Comparison of ENCODE assay signal across 12 cellular contexts in the genomic region with DNA sequence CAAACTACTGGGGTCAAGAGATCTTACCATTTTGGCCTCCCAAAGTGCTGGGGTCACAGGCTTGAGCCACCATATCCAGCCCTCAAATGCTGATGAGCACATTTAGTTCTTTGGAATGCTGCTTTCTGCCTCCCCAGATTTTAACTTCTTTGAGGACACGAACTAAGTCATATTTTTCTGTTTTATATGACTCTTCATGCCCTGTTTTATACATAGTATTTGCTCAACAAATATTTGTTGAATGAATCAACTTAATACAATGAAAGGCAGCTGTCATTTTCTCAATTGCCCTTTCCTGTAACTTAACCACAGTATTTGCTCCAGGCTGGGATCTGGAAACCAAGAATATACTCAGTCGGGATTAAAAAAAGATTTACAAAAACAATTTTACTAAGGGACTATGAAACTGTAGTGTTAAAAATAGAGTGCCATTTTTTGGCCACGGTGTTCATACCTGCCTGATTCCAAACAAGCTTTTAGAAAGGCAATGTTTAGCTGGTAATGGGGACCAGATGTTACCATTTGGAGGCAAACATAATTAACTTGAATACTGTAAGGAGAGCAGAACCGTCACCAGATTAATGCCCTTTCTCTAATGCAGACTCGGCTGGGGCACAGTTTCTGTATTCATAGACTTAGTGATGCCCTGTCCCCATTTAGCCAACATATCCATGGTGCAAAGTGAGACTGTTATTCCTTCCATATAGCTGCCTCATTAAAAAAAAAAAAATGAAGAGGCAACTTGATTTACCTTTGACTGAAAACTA.
DNase-seq lines count a peak whose midpoint lies in the region; ATAC-seq and TF ChIP-seq lines count a peak whose summit lies in the region.
"Had no signal": no experiment of that assay in that cellular context is flagged by ENCODE, and none has a peak within 500 bp of the region (broad histone marks: within the 10 kb centered on the region; RNA-seq: fewer than 3 reads in every experiment).

No MANE protein-coding gene starts in this region.

- TF ChIP-seq EP300 in suprapubic skin (IDR thresholded peaks at IDR 0.05): no peak

- DNase-seq in MCF 10A (ENCODE audit: unreplicated experiment) (peak; percentile 82), breast epithelium (ENCODE audit: low spot score in 2 of 2) (no peak), NCI-H226 (peak; percentile 30), epithelial cell of esophagus (ENCODE audit: low read depth) (peak; percentile 81), suprapubic skin (ENCODE audit: low spot score in 2 of 2) (no peak), NOMO-1 treated with DMSO at 0.1 percent for 48 hours (lab: John Stamatoyannopoulos, UW; ENCODE audit: unreplicated experiment) (no peak)
- DNase-seq: central memory CD4-positive, alpha-beta T cell; hypothalamus; naive B cell; stimulated activated naive CD8-positive, alpha-beta T cell treated with anti-CD3 and anti-CD28 coated beads, Interleukin-15, amount 100 ng/mL, for 72 hours had no signal

- no TSS peak for BruUV-seq in MCF 10A (replicated peaks; lab: Mats Ljungman, UMichigan)

- peak overlapping the region; percentile 28 for H3K4me3 Mint-ChIP-seq in MCF 10A (ENCODE audit: unreplicated experiment)
- H3K4me3 Mint-ChIP-seq: naive B cell; stimulated activated naive CD8-positive, alpha-beta T cell treated with anti-CD3 and anti-CD28 coated beads, Interleukin-15, amount 100 ng/mL, for 72 hours had no signal

- no peak for ATAC-seq in GM21381 (IDR thresholded peaks at IDR 0.05; ENCODE audit: unreplicated experiment)
- no peak for ATAC-seq in HG03571 (IDR thresholded peaks at IDR 0.05; ENCODE audit: unreplicated experiment)
- ATAC-seq: stimulated activated naive CD8-positive, alpha-beta T cell treated with anti-CD3 and anti-CD28 coated beads, Interleukin-15, amount 100 ng/mL, for 72 hours had no signal

- TF ChIP-seq CTCF in MCF 10A (IDR thresholded peaks at IDR 0.05; ENCODE audit: unreplicated experiment): no peak
- no peak for TF ChIP-seq CTCF in breast epithelium (IDR thresholded peaks at IDR 0.05)
- no peak for TF ChIP-seq CTCF in epithelial cell of esophagus (IDR thresholded peaks at IDR 0.05; ENCODE audit: insufficient read depth, low read depth, low read length, missing control alignments)
- no peak for TF ChIP-seq CTCF in suprapubic skin (IDR thresholded peaks at IDR 0.05)

- POLR2A ChIA-PET in MCF 10A (lab: Yijun Ruan, JAX): interaction anchor here (0.7 to 1.2 kb wide), 2 partner anchors 75 to 1911 kb away, joined by 3 read pairs; no protein-coding TSS in a partner anchor

- WGBS in suprapubic skin: 62% methylated on average over 5 of the region's 5 CpGs

- TF ChIP-seq POLR2A in breast epithelium (IDR thresholded peaks at IDR 0.05) (no peak), suprapubic skin (IDR thresholded peaks at IDR 0.05) (no peak)

- H3K27me3 ChIP-seq in breast epithelium: no peaks in the 10 kb centered on the region
- no peaks in the 10 kb centered on the region for H3K27me3 ChIP-seq in suprapubic skin

- no peaks in the 10 kb centered on the region for H3K36me3 ChIP-seq in breast epithelium
- H3K36me3 ChIP-seq in suprapubic skin: peaks cover 35% of the 10 kb centered on the region

- no peak overlapping the region for H3K27ac ChIP-seq in breast epithelium
- H3K27ac ChIP-seq in suprapubic skin: peak overlapping the region; percentile 34

- no peaks in the 10 kb centered on the region for H3K27me3 Mint-ChIP-seq in MCF 10A (ENCODE audit: insufficient read depth, unreplicated experiment)
- H3K27me3 Mint-ChIP-seq: naive B cell; stimulated activated naive CD8-positive, alpha-beta T cell treated with anti-CD3 and anti-CD28 coated beads, Interleukin-15, amount 100 ng/mL, for 72 hours had no signal

- intact Hi-C loops in MCF 10A (cut with micrococcal nuclease) (no loop called here), breast epithelium (cut with DNase I; ENCODE audit: low total_unique reads) (no loop called here)

- CTCF ChIA-PET in MCF 10A (lab: Yijun Ruan, JAX): interaction anchor here (1.3 kb wide), 2 partner anchors 20 to 24 kb away, joined by 3 to 6 read pairs; no protein-coding TSS in a partner anchor

- no peaks in the 10 kb centered on the region for H3K9me3 ChIP-seq in breast epithelium
- H3K9me3 ChIP-seq in suprapubic skin: no peaks in the 10 kb centered on the region

- H3K27ac Mint-ChIP-seq in MCF 10A (ENCODE audit: low read depth, unreplicated experiment): peak overlapping the region; percentile 77
- H3K27ac Mint-ChIP-seq: naive B cell had no signal

- peaks cover 27% of the 10 kb centered on the region for H3K4me1 Mint-ChIP-seq in MCF 10A (ENCODE audit: insufficient read depth, unreplicated experiment)
- H3K4me1 Mint-ChIP-seq: naive B cell had no signal

- H3K4me3 ChIP-seq in breast epithelium (no peak overlapping the region), epithelial cell of esophagus (ENCODE audit: low read length) (no peak overlapping the region), suprapubic skin (no peak overlapping the region)

- H3K4me1 ChIP-seq in breast epithelium (no peaks in the 10 kb centered on the region), suprapubic skin (no peaks in the 10 kb centered on the region)

- no peaks in the 10 kb centered on the region for H3K9me3 Mint-ChIP-seq in MCF 10A (ENCODE audit: unreplicated experiment)
- H3K9me3 Mint-ChIP-seq: naive B cell had no signal

- H3K36me3 Mint-ChIP-seq in MCF 10A (ENCODE audit: insufficient read depth, unreplicated experiment): peaks cover 9% of the 10 kb centered on the region
- H3K36me3 Mint-ChIP-seq: naive B cell had no signal

Comparison
In these comparisons a context has a peak if more than half of its experiments do, and no peak if none do; other contexts are left out.
1. DNase-seq: peak in MCF 10A (single experiment), NCI-H226 (single experiment) and epithelial cell of esophagus (single experiment); none in breast epithelium (0 of 2), suprapubic skin (0 of 2) and NOMO-1 treated with DMSO at 0.1 percent for 48 hours (single experiment).